8 cellular contexts compared by ENCODE assay signal in the genomic region with DNA sequence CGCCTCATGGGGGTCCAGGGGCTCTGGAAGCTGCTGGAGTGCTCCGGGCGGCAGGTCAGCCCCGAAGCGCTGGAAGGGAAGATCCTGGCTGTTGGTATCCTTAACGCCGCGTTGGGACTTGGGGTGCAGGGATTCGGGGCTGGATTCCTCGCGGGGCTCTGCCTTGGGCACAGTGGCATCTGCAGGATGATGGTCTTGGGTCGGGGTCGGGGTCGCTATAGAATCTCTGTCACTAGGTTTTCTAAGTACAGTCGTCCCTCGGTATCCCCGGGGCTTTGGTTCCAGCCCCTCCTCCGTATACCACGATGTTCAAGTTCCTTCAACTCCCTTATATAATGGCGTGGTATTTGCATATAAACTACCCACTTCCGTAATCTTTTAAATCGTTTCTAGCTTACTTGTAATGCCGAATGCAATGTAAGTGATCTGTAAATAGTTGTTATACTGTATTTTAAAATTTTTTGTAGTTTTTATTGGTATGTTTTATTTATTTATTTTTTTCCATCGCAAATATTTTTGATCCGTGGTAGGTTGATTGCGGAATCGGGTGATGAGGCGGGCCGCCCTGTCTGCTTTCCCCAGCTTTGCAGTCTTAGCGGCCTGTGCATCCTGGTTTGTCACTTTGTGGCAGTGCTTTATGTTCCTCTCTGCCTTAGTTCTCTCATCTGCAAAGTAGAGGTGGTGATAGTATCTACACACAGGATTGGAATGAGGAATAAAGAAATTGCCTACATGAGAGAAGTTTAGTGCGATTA. TPM values are rescaled to one million over a fixed set of nuclear protein-coding genes. Genes with fewer than 3 reads are reported as not detected.
A peak's percentile ranks its signal among the peaks of the same experiment; 100 is the strongest.
DNase-seq lines count a peak whose midpoint lies in the region; ATAC-seq and TF ChIP-seq lines count a peak whose summit lies in the region.

No MANE protein-coding gene starts in this region.

- H3K9me3 Mint-ChIP-seq in activated naive CD4-positive, alpha-beta T cell treated with anti-CD3 and anti-CD28 coated beads, Interleukin-2, amount 10 ng/mL, durations not matched to agents 7 days and 5 days, result no peaks in the 10 kb centered on the region

- peak overlapping the region; percentile 77 for H3K9ac ChIP-seq in parathyroid adenoma

- intact Hi-C loops in head of caudate nucleus (cut with DNase I), result loop anchor here (2.0 to 5.0 kb wide), 2 partner anchors 48 to 249 kb away; partner anchors contain the start of genes BIVM, POGLUT2 and TPP2

- H3K4me1 ChIP-seq in parathyroid adenoma, result no peaks in the 10 kb centered on the region

- peaks cover 48% of the 10 kb centered on the region for H3K4me1 Mint-ChIP-seq in activated naive CD4-positive, alpha-beta T cell treated with anti-CD3 and anti-CD28 coated beads, Interleukin-2, amount 10 ng/mL, durations not matched to agents 7 days and 5 days

- H3K27ac Mint-ChIP-seq in activated naive CD4-positive, alpha-beta T cell treated with anti-CD3 and anti-CD28 coated beads, Interleukin-2, amount 10 ng/mL, durations not matched to agents 7 days and 5 days, result peak overlapping the region; percentile 99

- H3K4me3 Mint-ChIP-seq in activated naive CD4-positive, alpha-beta T cell treated with anti-CD3 and anti-CD28 coated beads, Interleukin-2, amount 10 ng/mL, durations not matched to agents 7 days and 5 days, result peak overlapping the region; percentile 95

- peak; percentile 34 for ATAC-seq in GM19468 (IDR thresholded peaks at IDR 0.05; ENCODE audit: extremely low read depth, unreplicated experiment)
- peak; percentile 29 for ATAC-seq in HG03565 (IDR thresholded peaks at IDR 0.05; ENCODE audit: unreplicated experiment)

- H2AFZ ChIP-seq in parathyroid adenoma, result peak overlapping the region; percentile 79

- H3K9me3 ChIP-seq in parathyroid adenoma (ENCODE audit: control insufficient read depth, low read length), result no peaks in the 10 kb centered on the region

- peak; percentile 53 for DNase-seq in D341Med (ENCODE audit: low spot score)
- peak; percentile 39 for DNase-seq in RPMI7951 (ENCODE audit: low read depth)
- DNase-seq in activated naive CD4-positive, alpha-beta T cell treated with anti-CD3 and anti-CD28 coated beads, Interleukin-2, amount 10 ng/mL, durations not matched to agents 7 days and 5 days, result peak; percentile 66
- DNase-seq in head of caudate nucleus, result peak in 39 of 42 donors; percentile 8 to 70 (median 42)
- DNase-seq in OCI-M2 (lab: John Stamatoyannopoulos, UW; ENCODE audit: unreplicated experiment), result no peak

- H3K4me2 ChIP-seq in parathyroid adenoma (ENCODE audit: low read length), result peak overlapping the region; percentile 82

- CTCF ChIA-PET in activated naive CD4-positive, alpha-beta T cell treated with anti-CD3 and anti-CD28 coated beads, Interleukin-2, amount 10 ng/mL, durations not matched to agents 7 days and 5 days (lab: Charles Lee), result interaction anchor here (0.7 to 4.0 kb wide), 9 partner anchors 24 to 290 kb away, joined by 3 to 38 read pairs (median 7); partner anchors contain the start of gene TPP2

- peaks cover 14% of the 10 kb centered on the region for H3K79me2 ChIP-seq in parathyroid adenoma

- peak overlapping the region; percentile 94 for H3K27ac ChIP-seq in parathyroid adenoma

- TF ChIP-seq CTCF in parathyroid adenoma (IDR thresholded peaks at IDR 0.05), result no peak

- H3K36me3 Mint-ChIP-seq in activated naive CD4-positive, alpha-beta T cell treated with anti-CD3 and anti-CD28 coated beads, Interleukin-2, amount 10 ng/mL, durations not matched to agents 7 days and 5 days, result peaks cover 16% of the 10 kb centered on the region

- no peaks in the 10 kb centered on the region for H3K27me3 ChIP-seq in parathyroid adenoma (ENCODE audit: control insufficient read depth, insufficient read depth, low read length)

- H3K27me3 Mint-ChIP-seq in activated naive CD4-positive, alpha-beta T cell treated with anti-CD3 and anti-CD28 coated beads, Interleukin-2, amount 10 ng/mL, durations not matched to agents 7 days and 5 days, result no peaks in the 10 kb centered on the region

- peak overlapping the region; percentile 92 for H3K4me3 ChIP-seq in parathyroid adenoma (ENCODE audit: low read depth, low read length)

- no peaks in the 10 kb centered on the region for H3K36me3 ChIP-seq in parathyroid adenoma (ENCODE audit: control insufficient read depth, insufficient read depth, low read length)

RNA-seq across cellular contexts. Expression of gene ERCC5, which starts 0.6 kb away (rescaled TPM):
- 35.4 and 37.6 TPM in 2 replicates for total RNA-seq in RPMI7951 (2014; rRNA removed; shearing (Covaris generic))

RNA-seq across cellular contexts. Expression of gene BIVM, which starts 47.5 kb away (rescaled TPM):
- 9.2 and 13.3 TPM in 2 replicates for total RNA-seq in RPMI7951 (2014; rRNA removed; shearing (Covaris generic))

RNA-seq across cellular contexts. Expression of gene POGLUT2, which starts 47.7 kb away (rescaled TPM):
- 19.9 and 22.5 TPM in 2 replicates for total RNA-seq in RPMI7951 (2014; rRNA removed; shearing (Covaris generic))
